Comparison of ENCODE assay signal across 8 cellular contexts in genomic region chr11:14644396-14645246, GRCh38. TPM values are rescaled to one million over a fixed set of nuclear protein-coding genes. Genes with fewer than 3 reads are reported as not detected.
DNase-seq lines count a peak whose midpoint lies in the region; ATAC-seq and TF ChIP-seq lines count a peak whose summit lies in the region.

No MANE protein-coding gene starts in this region.

- POLR2A ChIA-PET in AG04450 (lab: Yijun Ruan, JAX), result no interaction called here

- peak overlapping the region; percentile 64 for H3K4me3 ChIP-seq in AG04450 (ENCODE audit: low read depth, low read length)

- TF ChIP-seq CTCF in AG04450 (IDR thresholded peaks at IDR 0.05; ENCODE audit: low read depth, low read length), result no peak; the same call in 1 of the 2 replicates

- H3K27ac ChIP-seq in AG04450 (ENCODE audit: low read depth, low read length), result no peak overlapping the region

- intact Hi-C loops in head of caudate nucleus (cut with DNase I) (loop anchor here (5.0 kb wide), 1 partner anchor 102 kb away; no protein-coding TSS in a partner anchor), posterior cingulate gyrus (cut with DNase I) (loop anchor here (5.0 to 10.0 kb wide), 2 partner anchors 60 to 107 kb away; no protein-coding TSS in a partner anchor)

- DNase-seq in AG04450 (ENCODE audit: low read depth, low spot score), result no peak
- peak; percentile 22 for DNase-seq in activated gamma-delta T cell treated with anti-CD3 and anti-CD28 coated beads, Interleukin-2, amount 50 U/mL, for 16 hours (ENCODE audit: low read depth)
- DNase-seq in head of caudate nucleus, result peak in 40 of 42 donors; percentile 9 to 65 (median 32)
- peak in 9 of 10 donors; percentile 9 to 90 (median 30) for DNase-seq in posterior cingulate gyrus
- no peak for DNase-seq in KG1 (lab: John Stamatoyannopoulos, UW)

- no peaks in the 10 kb centered on the region for H3K9me3 ChIP-seq in AG04450 (ENCODE audit: control insufficient read depth, insufficient read depth, low read length)

- CTCF ChIA-PET in AG04450 (lab: Charles Lee), result interaction anchor here (0.5 to 1.4 kb wide), 2 partner anchors 26 to 687 kb away, joined by 3 to 6 read pairs; no protein-coding TSS in a partner anchor

- peak; percentile 20 for ATAC-seq in GM18861 (IDR thresholded peaks at IDR 0.05; ENCODE audit: unreplicated experiment)
- ATAC-seq in HG03097 (IDR thresholded peaks at IDR 0.05; ENCODE audit: low FRiP score, unreplicated experiment), result peak; percentile 39

- peaks cover 13% of the 10 kb centered on the region for H3K27me3 ChIP-seq in AG04450 (ENCODE audit: control insufficient read depth, insufficient read depth, low read length)

TF ChIP-seq in PFSK-1, 5 proteins besides CTCF, POLR2A, EP300 and RAD21:
- TF ChIP-seq REST (IDR thresholded peaks at IDR 0.05; ENCODE audit: insufficient read depth in 1 of 2, low read depth in 2 of 2, low read length in 2 of 2) (no peak), FOXP2 (optimal IDR thresholded peaks at IDR 0.05; ENCODE audit: borderline replicate concordance, extremely low read depth, extremely low read length, insufficient read depth) (no peak), TAF1 (IDR thresholded peaks at IDR 0.05; ENCODE audit: borderline replicate concordance, insufficient read depth, low read length) (no peak), SIN3A (IDR thresholded peaks at IDR 0.05; ENCODE audit: borderline replicate concordance, insufficient read depth, low read length) (0 out of 2 replicates have a peak, but pooled peaks have one; percentile 18)

RNA-seq across cellular contexts. Expression of gene PDE3B, which starts 1.0 kb away (rescaled TPM):
- 0.10 and 0.19 TPM in 2 replicates for polyA plus RNA-seq in AG04450 (2011; rRNA removed)
- polyA minus RNA-seq in AG04450 (2011; rRNA and poly(A)+ RNA removed), result 0.05 and 0.17 TPM in 2 replicates
- polyA plus RNA-seq in PFSK-1 (2012; ENCODE audit: insufficient read length, low read depth), result 17.7 TPM

Comparison
In these comparisons a context has a peak if more than half of its experiments do, and no peak if none do; other contexts are left out.
1. DNase-seq: peak in activated gamma-delta T cell treated with anti-CD3 and anti-CD28 coated beads, Interleukin-2, amount 50 U/mL, for 16 hours (single experiment), head of caudate nucleus (40 of 42) and posterior cingulate gyrus (9 of 10); none in AG04450 (single experiment) and KG1 (single experiment).